In genomic region chr1:29218223-29218622, GRCh38 we compare ENCODE assay signal across 18 cellular contexts. TPM values are rescaled to one million over a fixed set of nuclear protein-coding genes. Genes with fewer than 3 reads are reported as not detected.
DNase-seq lines count a peak whose midpoint lies in the region; ATAC-seq and TF ChIP-seq lines count a peak whose summit lies in the region.
"Had no signal": no experiment of that assay in that cellular context is flagged by ENCODE, and none has a peak within 500 bp of the region (broad histone marks: within the 10 kb centered on the region; RNA-seq: fewer than 3 reads in every experiment).

No MANE protein-coding gene starts in this region.

- H3K27me3 Mint-ChIP-seq in natural killer cell treated with Interleukin-12 subunit alpha and Interleukin-12 subunit beta and Interleukin-15 and Interleukin-18, amount 100 ng/mL, for 72 hours: no peaks in the 10 kb centered on the region
- H3K27me3 Mint-ChIP-seq in natural killer cell (ENCODE audit: low read depth in 2 of 2): no peaks in the 10 kb centered on the region
- H3K27me3 Mint-ChIP-seq in activated CD4-positive, alpha-beta T cell treated with anti-CD3 and anti-CD28 coated beads for 36 hours: no peaks in the 10 kb centered on the region

- H3K27ac ChIP-seq in RWPE1 (peak overlapping the region; percentile 40; the same call in 1 of the 2 replicates), foreskin keratinocyte (no peak overlapping the region)
- H3K27ac ChIP-seq: body of pancreas, esophagus squamous epithelium, Peyer's patch had no signal

- peaks cover 3 to 10% of the 10 kb centered on the region in 2 donors for H3K4me1 Mint-ChIP-seq in natural killer cell treated with Interleukin-12 subunit alpha and Interleukin-12 subunit beta and Interleukin-15 and Interleukin-18, amount 100 ng/mL, for 72 hours (ENCODE audit: low read depth in 2 of 2)
- peaks cover 0 to 5% of the 10 kb centered on the region in 2 donors for H3K4me1 Mint-ChIP-seq in natural killer cell
- no peaks in the 10 kb centered on the region for H3K4me1 Mint-ChIP-seq in activated CD4-positive, alpha-beta T cell treated with anti-CD3 and anti-CD28 coated beads for 36 hours

- intact Hi-C loops in natural killer cell (cut with micrococcal nuclease): no loop called here
- intact Hi-C loops in activated CD4-positive, alpha-beta T cell treated with anti-CD3 and anti-CD28 coated beads for 36 hours (cut with DNase I, micrococcal nuclease): no loop called here

- TF ChIP-seq CTCF in natural killer cell (IDR thresholded peaks at IDR 0.05) (no peak), RWPE1 (conservative IDR thresholded peaks at IDR 0.05; ENCODE audit: low read depth) (no peak), fibroblast of mammary gland (conservative IDR thresholded peaks at IDR 0.05; ENCODE audit: control insufficient read depth, insufficient read depth, low read depth, low read length) (no peak), foreskin keratinocyte (conservative IDR thresholded peaks at IDR 0.05) (no peak)

- DNase-seq in natural killer cell treated with Interleukin-12 subunit alpha and Interleukin-12 subunit beta and Interleukin-15 and Interleukin-18, amount 100 ng/mL, for 72 hours (ENCODE audit: low spot score): no peak
- DNase-seq in natural killer cell (no peak), RWPE1 (ENCODE audit: low spot score) (no peak), fibroblast of mammary gland (ENCODE audit: low read depth) (peak; percentile 28), foreskin keratinocyte (no peak), NCI-H1694 (lab: John Stamatoyannopoulos, UW) (no peak)
- no peak for DNase-seq in activated CD4-positive, alpha-beta T cell treated with anti-CD3 and anti-CD28 coated beads for 36 hours
- no peak for DNase-seq in stimulated activated CD4-positive, alpha-beta T cell treated with anti-CD3 and anti-CD28 coated beads, Interleukin-2, amount 100 ng/mL, for 48 hours
- DNase-seq: activated CD4-positive, alpha-beta T cell treated with anti-CD3 and anti-CD28 coated beads for 4 hours; body of pancreas; effector CD8-positive, alpha-beta T cell; esophagus squamous epithelium; mesenchymal stem cell; NCI-H1048; NCI-H1930; Peyer's patch had no signal

- POLR2A ChIA-PET in RWPE1 (lab: Yijun Ruan, JAX; ENCODE audit: low non-redundant PET): no interaction called here
- POLR2A ChIA-PET in activated CD4-positive, alpha-beta T cell treated with anti-CD3 and anti-CD28 coated beads for 36 hours (lab: Charles Lee): no interaction called here

- ATAC-seq in natural killer cell treated with Interleukin-12 subunit alpha and Interleukin-12 subunit beta and Interleukin-15 and Interleukin-18, amount 100 ng/mL, for 72 hours: peak in 1 of 2 donors; percentile 56
- ATAC-seq in natural killer cell (no peak), foreskin keratinocyte (no peak)
- no peak for ATAC-seq in activated CD4-positive, alpha-beta T cell treated with anti-CD3 and anti-CD28 coated beads for 36 hours
- ATAC-seq: body of pancreas, HCT116 had no signal

- H3K36me3 Mint-ChIP-seq in natural killer cell treated with Interleukin-12 subunit alpha and Interleukin-12 subunit beta and Interleukin-15 and Interleukin-18, amount 100 ng/mL, for 72 hours: peaks cover 5% of the 10 kb centered on the region
- peaks cover 5% of the 10 kb centered on the region for H3K36me3 Mint-ChIP-seq in natural killer cell
- peaks cover 28% of the 10 kb centered on the region for H3K36me3 Mint-ChIP-seq in activated CD4-positive, alpha-beta T cell treated with anti-CD3 and anti-CD28 coated beads for 36 hours (ENCODE audit: low read depth)

- H3K4me3 Mint-ChIP-seq in natural killer cell treated with Interleukin-12 subunit alpha and Interleukin-12 subunit beta and Interleukin-15 and Interleukin-18, amount 100 ng/mL, for 72 hours: no peak overlapping the region
- H3K4me3 Mint-ChIP-seq in natural killer cell: no peak overlapping the region
- no peak overlapping the region for H3K4me3 Mint-ChIP-seq in activated CD4-positive, alpha-beta T cell treated with anti-CD3 and anti-CD28 coated beads for 36 hours
- H3K4me3 Mint-ChIP-seq: T-helper 1 cell treated with Interleukin-12 subunit alpha and Interleukin-12 subunit beta and Interleukin-4 antibody, amounts not matched to agents 30 μg/mL and 1 μg/mL, for 36 hours had no signal

- no peaks in the 10 kb centered on the region for H3K27me3 ChIP-seq in foreskin keratinocyte
- H3K27me3 ChIP-seq: body of pancreas, esophagus squamous epithelium, Peyer's patch had no signal

- H3K4me1 ChIP-seq in foreskin keratinocyte: no peaks in the 10 kb centered on the region
- H3K4me1 ChIP-seq: body of pancreas, esophagus squamous epithelium, Peyer's patch had no signal

- no peak overlapping the region for H3K4me3 ChIP-seq in fibroblast of mammary gland (ENCODE audit: control insufficient read depth, low read depth, low read length)
- H3K4me3 ChIP-seq: body of pancreas, esophagus squamous epithelium, Peyer's patch had no signal

- peak overlapping the region; percentile 16 to 20 for H3K27ac Mint-ChIP-seq in natural killer cell treated with Interleukin-12 subunit alpha and Interleukin-12 subunit beta and Interleukin-15 and Interleukin-18, amount 100 ng/mL, for 72 hours
- H3K27ac Mint-ChIP-seq in natural killer cell: no peak overlapping the region
- no peak overlapping the region for H3K27ac Mint-ChIP-seq in activated CD4-positive, alpha-beta T cell treated with anti-CD3 and anti-CD28 coated beads for 36 hours
- H3K27ac Mint-ChIP-seq: T-helper 1 cell treated with Interleukin-12 subunit alpha and Interleukin-12 subunit beta and Interleukin-4 antibody, amounts not matched to agents 30 μg/mL and 1 μg/mL, for 36 hours had no signal

- H3K9me3 Mint-ChIP-seq in natural killer cell treated with Interleukin-12 subunit alpha and Interleukin-12 subunit beta and Interleukin-15 and Interleukin-18, amount 100 ng/mL, for 72 hours: no peaks in the 10 kb centered on the region
- no peaks in the 10 kb centered on the region for H3K9me3 Mint-ChIP-seq in natural killer cell
- no peaks in the 10 kb centered on the region for H3K9me3 Mint-ChIP-seq in activated CD4-positive, alpha-beta T cell treated with anti-CD3 and anti-CD28 coated beads for 36 hours (ENCODE audit: low read depth)
- H3K9me3 Mint-ChIP-seq: T-helper 1 cell treated with Interleukin-12 subunit alpha and Interleukin-12 subunit beta and Interleukin-4 antibody, amounts not matched to agents 30 μg/mL and 1 μg/mL, for 36 hours had no signal

- CTCF ChIA-PET in RWPE1 (lab: Yijun Ruan, JAX): interaction anchor here (0.7 kb wide), 1 partner anchor 16 kb away, joined by 3 read pairs; no protein-coding TSS in a partner anchor
- CTCF ChIA-PET in activated CD4-positive, alpha-beta T cell treated with anti-CD3 and anti-CD28 coated beads for 36 hours (lab: Charles Lee): interaction anchor here (1.3 kb wide), 1 partner anchor 16 kb away, joined by 6 read pairs; no protein-coding TSS in a partner anchor

RNA-seq across cellular contexts. Expression of gene MECR, which starts 12.5 kb away (rescaled TPM):
- total RNA-seq in natural killer cell treated with Interleukin-12 subunit alpha and Interleukin-12 subunit beta and Interleukin-15 and Interleukin-18, amount 100 ng/mL, for 72 hours: 10 to 100 TPM; 21.2 to 36.2 TPM
- total RNA-seq in natural killer cell (10 to 100 TPM in 1 of 3 donors, 1 to 10 TPM in 2; 8.0 to 11.2 (median 8.8) TPM), foreskin keratinocyte (30.5 and 35.7 TPM in 2 replicates)
- total RNA-seq in activated CD4-positive, alpha-beta T cell treated with anti-CD3 and anti-CD28 coated beads for 36 hours: 10 to 100 TPM; 41.3 to 43.1 TPM
- 31.7 and 33.6 TPM in 2 replicates for polyA plus RNA-seq in foreskin keratinocyte

RNA-seq across cellular contexts. Expression of gene PTPRU, which starts 18.1 kb away (rescaled TPM):
- total RNA-seq in natural killer cell treated with Interleukin-12 subunit alpha and Interleukin-12 subunit beta and Interleukin-15 and Interleukin-18, amount 100 ng/mL, for 72 hours: 1 to 10 TPM; 1.3 to 1.4 TPM
- 1 to 10 TPM in 1 of 3 donors, under 1 TPM in 2; 0.54 to 1.6 (median 0.79) TPM for total RNA-seq in natural killer cell
- under 1 TPM; 0.37 to 0.89 TPM for total RNA-seq in activated CD4-positive, alpha-beta T cell treated with anti-CD3 and anti-CD28 coated beads for 36 hours
- 16.1 and 17.5 TPM in 2 replicates for total RNA-seq in foreskin keratinocyte
- polyA plus RNA-seq in foreskin keratinocyte: 8.6 and 9.4 TPM in 2 replicates

RNA-seq across cellular contexts. Expression of gene SRSF4, which starts 36.5 kb away (rescaled TPM):
- total RNA-seq in natural killer cell treated with Interleukin-12 subunit alpha and Interleukin-12 subunit beta and Interleukin-15 and Interleukin-18, amount 100 ng/mL, for 72 hours: 100 to 1,000 TPM; 127 to 145 TPM
- total RNA-seq in natural killer cell (100 to 1,000 TPM in 2 of 3 donors, 10 to 100 TPM in 1; 90.2 to 114 (median 101) TPM), foreskin keratinocyte (50.4 and 64.0 TPM in 2 replicates)
- 100 to 1,000 TPM; 129 to 147 TPM for total RNA-seq in activated CD4-positive, alpha-beta T cell treated with anti-CD3 and anti-CD28 coated beads for 36 hours
- polyA plus RNA-seq in foreskin keratinocyte: 53.7 and 64.9 TPM in 2 replicates

Comparison
In these comparisons a context has a peak if more than half of its experiments do, and no peak if none do; other contexts are left out.
1. H3K27ac Mint-ChIP-seq: peak in natural killer cell treated with Interleukin-12 subunit alpha and Interleukin-12 subunit beta and Interleukin-15 and Interleukin-18, amount 100 ng/mL, for 72 hours (2 of 2); none in natural killer cell (0 of 2) and activated CD4-positive, alpha-beta T cell treated with anti-CD3 and anti-CD28 coated beads for 36 hours (single experiment).